8 cellular contexts compared by ENCODE assay signal in genomic region chr3:172666873-172667694, GRCh38. TPM values are rescaled to one million over a fixed set of nuclear protein-coding genes. Genes with fewer than 3 reads are reported as not detected.
DNase-seq lines count a peak whose midpoint lies in the region; ATAC-seq lines count a peak whose summit lies in the region.

No MANE protein-coding gene starts in this region.

- no peaks in the 10 kb centered on the region for H3K36me3 Mint-ChIP-seq in activated naive CD8-positive, alpha-beta T cell treated with anti-CD3 and anti-CD28 coated beads, Interleukin-2, amount 50 U/mL, for 24 hours (ENCODE audit: low read depth)

- H3K27ac Mint-ChIP-seq in activated naive CD8-positive, alpha-beta T cell treated with anti-CD3 and anti-CD28 coated beads, Interleukin-2, amount 50 U/mL, for 24 hours, result no peak overlapping the region

- H3K27me3 Mint-ChIP-seq in activated naive CD8-positive, alpha-beta T cell treated with anti-CD3 and anti-CD28 coated beads, Interleukin-2, amount 50 U/mL, for 24 hours, result no peaks in the 10 kb centered on the region

- no peak overlapping the region for H3K4me3 Mint-ChIP-seq in activated naive CD8-positive, alpha-beta T cell treated with anti-CD3 and anti-CD28 coated beads, Interleukin-2, amount 50 U/mL, for 24 hours

- intact Hi-C loops in left ventricle myocardium superior (cut with micrococcal nuclease), result loop anchor here (5.0 kb wide), 1 partner anchor 180 kb away; no protein-coding TSS in a partner anchor
- intact Hi-C loops in sciatic nerve (cut with DNase I), result no loop called here

- ATAC-seq in HG02870 (IDR thresholded peaks at IDR 0.05; ENCODE audit: unreplicated experiment), result peak; percentile 96
- ATAC-seq in activated naive CD8-positive, alpha-beta T cell treated with anti-CD3 and anti-CD28 coated beads, Interleukin-2, amount 50 U/mL, for 24 hours, result peak; percentile 93
- peak; percentile 96 for ATAC-seq in left ventricle myocardium superior
- peak; percentile 92 for ATAC-seq in sciatic nerve

- DNase-seq in NCI-H187 (lab: John Stamatoyannopoulos, UW), result peak; percentile 19 to 24
- DNase-seq in NCI-H187 treated with DMSO at 0.1 percent for 48 hours (lab: John Stamatoyannopoulos, UW), result no peak
- DNase-seq in NCI-H1436 treated with DMSO at 0.1 percent for 48 hours (lab: John Stamatoyannopoulos, UW), result peak; percentile 37
- peak; percentile 73 for DNase-seq in T follicular helper cell (ENCODE audit: low read depth)
- DNase-seq in activated naive CD8-positive, alpha-beta T cell treated with anti-CD3 and anti-CD28 coated beads, Interleukin-2, amount 50 U/mL, for 24 hours, result peak; percentile 79
- DNase-seq in left ventricle myocardium superior, result peak; percentile 42
- peak; percentile 87 for DNase-seq in sciatic nerve (ENCODE audit: low spot score)

- H3K4me1 Mint-ChIP-seq in activated naive CD8-positive, alpha-beta T cell treated with anti-CD3 and anti-CD28 coated beads, Interleukin-2, amount 50 U/mL, for 24 hours, result peaks cover 11% of the 10 kb centered on the region

- H3K9me3 Mint-ChIP-seq in activated naive CD8-positive, alpha-beta T cell treated with anti-CD3 and anti-CD28 coated beads, Interleukin-2, amount 50 U/mL, for 24 hours, result no peaks in the 10 kb centered on the region

RNA-seq across cellular contexts. Expression of gene NCEH1, which starts 43.8 kb away (rescaled TPM):
- total RNA-seq in left ventricle myocardium superior (63.6 TPM), sciatic nerve (10.1 TPM)
